In genomic region chr1:92095868-92096267, GRCh38 we compare ENCODE assay signal across 24 cellular contexts. TPM values are rescaled to one million over a fixed set of nuclear protein-coding genes. Genes with fewer than 3 reads are reported as not detected.
DNase-seq lines count a peak whose midpoint lies in the region; ATAC-seq and TF ChIP-seq lines count a peak whose summit lies in the region.
"Had no signal": no experiment of that assay in that cellular context is flagged by ENCODE, and none has a peak within 500 bp of the region (broad histone marks: within the 10 kb centered on the region; RNA-seq: fewer than 3 reads in every experiment).

No MANE protein-coding gene starts in this region.

- no peaks in the 10 kb centered on the region for H3K79me1 ChIP-seq in IMR-90 (ENCODE audit: low read depth in 1 of 2, low read length in 2 of 2)

- H3K27ac Mint-ChIP-seq in MCF 10A (ENCODE audit: low read depth, unreplicated experiment), result peak overlapping the region; percentile 52
- peak overlapping the region; percentile 9 for H3K27ac Mint-ChIP-seq in central memory CD8-positive, alpha-beta T cell (ENCODE audit: low read depth)
- H3K27ac Mint-ChIP-seq: CD4-positive, CD25-positive, alpha-beta regulatory T cell; IgD-negative memory B cell had no signal

- H3K9me1 ChIP-seq in IMR-90 (ENCODE audit: insufficient read depth, low read length), result no peaks in the 10 kb centered on the region

- no peak overlapping the region for H3K14ac ChIP-seq in IMR-90 (replicated peaks; ENCODE audit: low read depth, low read length)

- no peak overlapping the region for H2AK5ac ChIP-seq in IMR-90 (ENCODE audit: low read depth, low read length)

- H3K36me3 ChIP-seq in breast epithelium (no peaks in the 10 kb centered on the region), IMR-90 (ENCODE audit: control insufficient read depth, insufficient read depth, low read length) (no peaks in the 10 kb centered on the region), neutrophil (no peaks in the 10 kb centered on the region)
- H3K36me3 ChIP-seq: BE2C, Peyer's patch had no signal

- DNase-seq in MCF 10A (ENCODE audit: unreplicated experiment) (no peak), breast epithelium (ENCODE audit: low spot score in 2 of 2) (no peak), IMR-90 (no peak), dedifferentiated amniotic fluid mesenchymal stem cell (ENCODE audit: extremely low spot score) (no peak)
- no peak for DNase-seq in central memory CD8-positive, alpha-beta T cell (ENCODE audit: low spot score in 2 of 2)
- no peak for DNase-seq in activated CD4-positive, CD25-positive, alpha-beta regulatory T cell treated with anti-CD3 and anti-CD28 coated beads, Interleukin-2, amount 50 U/mL, for 72 hours
- DNase-seq: BE2C; CD4-positive, CD25-positive, alpha-beta regulatory T cell; EL; GOT3; Karpas-422; NCI-H1105; NCI-H146; NCI-H2029; NCI-H226; NCI-H510A treated with DMSO at 0.1 percent for 48 hours; NCI-H748 treated with DMSO at 0.1 percent for 48 hours; Peyer's patch had no signal

- no peak overlapping the region for H3K9ac ChIP-seq in IMR-90 (ENCODE audit: low read depth, low read length)

- H3K27me3 Mint-ChIP-seq in MCF 10A (ENCODE audit: insufficient read depth, unreplicated experiment), result no peaks in the 10 kb centered on the region
- no peaks in the 10 kb centered on the region for H3K27me3 Mint-ChIP-seq in central memory CD8-positive, alpha-beta T cell
- H3K27me3 Mint-ChIP-seq: CD4-positive, CD25-positive, alpha-beta regulatory T cell had no signal

- H3K56ac ChIP-seq in IMR-90 (ENCODE audit: extremely low read depth, insufficient read depth, low read length), result no peak overlapping the region

- H4K20me1 ChIP-seq in IMR-90 (ENCODE audit: insufficient read depth, low read length), result no peaks in the 10 kb centered on the region; the same call in 1 of the 2 replicates

- H3K27ac ChIP-seq in breast epithelium (no peak overlapping the region), IMR-90 (ENCODE audit: insufficient read depth, low read length) (no peak overlapping the region), neutrophil (peak overlapping the region; percentile 64)
- H3K27ac ChIP-seq: A549, Peyer's patch had no signal

- CTCF ChIA-PET in MCF 10A (lab: Yijun Ruan, JAX) (no interaction called here), IMR-90 (lab: Yijun Ruan, JAX) (interaction anchor here (0.6 kb wide), 1 partner anchor 418 kb away, joined by 3 read pairs; no protein-coding TSS in a partner anchor)

- H3K27me3 ChIP-seq in breast epithelium (no peaks in the 10 kb centered on the region), IMR-90 (ENCODE audit: control insufficient read depth, insufficient read depth, low read length) (no peaks in the 10 kb centered on the region), neutrophil (no peaks in the 10 kb centered on the region)
- H3K27me3 ChIP-seq: BE2C, Peyer's patch had no signal

- no peak overlapping the region for H2BK15ac ChIP-seq in IMR-90 (ENCODE audit: low read depth, low read length)

- no peak overlapping the region for H3K23ac ChIP-seq in IMR-90 (ENCODE audit: low read depth, low read length)

- no peak overlapping the region for H3K4ac ChIP-seq in IMR-90 (ENCODE audit: low read depth, low read length)

- no TSS peak for BruUV-seq in MCF 10A (replicated peaks; lab: Mats Ljungman, UMichigan)
- BruUV-seq in IMR-90 (replicated peaks; lab: Mats Ljungman, UMichigan), result no TSS peak

- no peak overlapping the region for H2BK120ac ChIP-seq in IMR-90 (ENCODE audit: low read depth, low read length)

- no peaks in the 10 kb centered on the region for H3K9me3 ChIP-seq in breast epithelium
- no peaks in the 10 kb centered on the region for H3K9me3 ChIP-seq in IMR-90 (ENCODE audit: control insufficient read depth, insufficient read depth, low read length)
- H3K9me3 ChIP-seq in neutrophil, result no peaks in the 10 kb centered on the region
- H3K9me3 ChIP-seq: A549, BE2C, Peyer's patch had no signal

- H4K8ac ChIP-seq in IMR-90 (ENCODE audit: low read depth in 2 of 2, low read length in 2 of 2), result no peak overlapping the region

- H3K4me3 ChIP-seq in breast epithelium (no peak overlapping the region), IMR-90 (ENCODE audit: insufficient read depth, low read depth, low read length) (no peak overlapping the region), neutrophil (ENCODE audit: low read depth in 1 of 2, low read length in 1 of 2) (no peak overlapping the region)
- H3K4me3 ChIP-seq: A549, Peyer's patch had no signal

- POLR2A ChIA-PET in MCF 10A (lab: Yijun Ruan, JAX), result interaction anchor here (0.6 kb wide), 1 partner anchor 9 kb away, joined by 3 read pairs; no protein-coding TSS in a partner anchor
- POLR2A ChIA-PET in IMR-90 (lab: Charles Lee; ENCODE audit: unreplicated experiment), result no interaction called here

- H2BK20ac ChIP-seq in IMR-90 (ENCODE audit: low read depth, low read length), result no peak overlapping the region

- no peak overlapping the region for H2AK9ac ChIP-seq in IMR-90 (replicated peaks; ENCODE audit: low read depth, low read length, poor library complexity)

- no peak overlapping the region for H3K4me3 Mint-ChIP-seq in MCF 10A (ENCODE audit: unreplicated experiment)
- H3K4me3 Mint-ChIP-seq in central memory CD8-positive, alpha-beta T cell, result no peak overlapping the region
- H3K4me3 Mint-ChIP-seq: CD4-positive, CD25-positive, alpha-beta regulatory T cell; IgD-negative memory B cell had no signal

- H3K4me1 ChIP-seq in breast epithelium (no peaks in the 10 kb centered on the region), IMR-90 (ENCODE audit: control insufficient read depth, insufficient read depth, low read length) (no peaks in the 10 kb centered on the region), neutrophil (ENCODE audit: control insufficient read depth in 1 of 2, insufficient read depth in 1 of 2, low read depth in 1 of 2, low read length in 1 of 2) (peaks cover 12% of the 10 kb centered on the region in 2 experiments)
- H3K4me1 ChIP-seq: A549, BE2C, Peyer's patch had no signal

- H3K18ac ChIP-seq in IMR-90 (ENCODE audit: low read depth, low read length), result no peak overlapping the region

- TF ChIP-seq RAD21 in IMR-90 (IDR thresholded peaks at IDR 0.05; ENCODE audit: low read length), result no peak

- no peak overlapping the region for H2AFZ ChIP-seq in IMR-90 (replicated peaks; ENCODE audit: low read length, poor library complexity)

- WGBS in IMR-90 (ENCODE audit: extremely low coverage in 2 of 2, insufficient read length in 1 of 2), 2 experiments, result 91% methylated on average over 4 of the region's 5 CpGs; no CpG with 5 or more reads in 1 of the 2 experiments

- no peak for TF ChIP-seq CTCF in MCF 10A (IDR thresholded peaks at IDR 0.05; ENCODE audit: unreplicated experiment)
- no peak for TF ChIP-seq CTCF in breast epithelium (IDR thresholded peaks at IDR 0.05)
- no peak for TF ChIP-seq CTCF in IMR-90 (conservative IDR thresholded peaks at IDR 0.05; ENCODE audit: low read depth, low read length)
- TF ChIP-seq CTCF in neutrophil (IDR thresholded peaks at IDR 0.05), result no peak

- H3K9me3 Mint-ChIP-seq in MCF 10A (ENCODE audit: unreplicated experiment), result peaks cover 8% of the 10 kb centered on the region
- no peaks in the 10 kb centered on the region for H3K9me3 Mint-ChIP-seq in central memory CD8-positive, alpha-beta T cell
- H3K9me3 Mint-ChIP-seq: IgD-negative memory B cell had no signal

- intact Hi-C loops in MCF 10A (cut with micrococcal nuclease), result no loop called here
- intact Hi-C loops in breast epithelium (cut with DNase I; ENCODE audit: low total_unique reads), result no loop called here
- intact Hi-C loops in IMR-90 (cut with micrococcal nuclease), result no loop called here

- H3K36me3 Mint-ChIP-seq in MCF 10A (ENCODE audit: insufficient read depth, unreplicated experiment), result no peaks in the 10 kb centered on the region
- H3K36me3 Mint-ChIP-seq in central memory CD8-positive, alpha-beta T cell (ENCODE audit: insufficient read depth), result peaks cover 3% of the 10 kb centered on the region

- H4K5ac ChIP-seq in IMR-90 (ENCODE audit: low read depth, low read length), result no peak overlapping the region

- in situ Hi-C loops in IMR-90 (cut with MboI; ENCODE audit: low sequenced_read_pairs), result no loop called here

- no peak overlapping the region for H2BK5ac ChIP-seq in IMR-90 (ENCODE audit: low read depth, low read length, poor library complexity, severe bottlenecking)

- H3K4me2 ChIP-seq in IMR-90 (ENCODE audit: low read depth, low read length), result no peak overlapping the region
- H3K4me2 ChIP-seq: A549 had no signal

- TF ChIP-seq POLR2A in breast epithelium (IDR thresholded peaks at IDR 0.05) (no peak), IMR-90 (IDR thresholded peaks at IDR 0.05; ENCODE audit: low read depth, low read length) (no peak)

- ATAC-seq in IMR-90 (ENCODE audit: low read depth), result no peak
- no peak for ATAC-seq in central memory CD8-positive, alpha-beta T cell (replicated peaks; ENCODE audit: extremely low read depth, poor library complexity, severe bottlenecking)
- ATAC-seq: A549, HCT116 had no signal

- dilution Hi-C loops in IMR-90 (cut with HindIII; ENCODE audit: low sequenced_read_pairs, unreplicated experiment), result no loop called here

- H4K91ac ChIP-seq in IMR-90 (ENCODE audit: insufficient read depth, low read depth, low read length), result no peak overlapping the region

- H3K4me1 Mint-ChIP-seq in MCF 10A (ENCODE audit: insufficient read depth, unreplicated experiment), result peaks cover 11% of the 10 kb centered on the region
- peaks cover 10% of the 10 kb centered on the region for H3K4me1 Mint-ChIP-seq in central memory CD8-positive, alpha-beta T cell
- H3K4me1 Mint-ChIP-seq: IgD-negative memory B cell had no signal

TF ChIP-seq in IMR-90, 13 proteins besides CTCF, POLR2A, EP300 and RAD21:
- no peak for TF ChIP-seq ELK1 (IDR thresholded peaks at IDR 0.05; ENCODE audit: borderline replicate concordance, low read depth, low read length)
- TF ChIP-seq CEBPB (IDR thresholded peaks at IDR 0.05; ENCODE audit: low read depth, low read length), result peak; percentile 37

RNA-seq across cellular contexts. Expression of gene BTBD8, which starts 15.7 kb away (rescaled TPM):
- total RNA-seq in MCF 10A (2022) (1.8 and 2.2 TPM in 2 replicates), breast epithelium (10 to 100 TPM in 1 of 3 donors, 1 to 10 TPM in 2; 7.2 to 12.6 (median 7.5) TPM), IMR-90 (2012; rRNA removed) (2.0 and 3.6 TPM in 2 replicates)
- polyA plus RNA-seq in IMR-90 (2012; rRNA removed), result 0.62 and 0.94 TPM in 2 replicates
- polyA plus RNA-seq in IMR-90 (2012; cell fraction: cytosol; rRNA removed), result 0.16 and 0.24 TPM in 2 replicates
- 0.33 and 2.4 TPM in 2 replicates for polyA plus RNA-seq in IMR-90 (2012; cell fraction: nucleus; rRNA removed; ENCODE audit: low replicate concordance)

RNA-seq across cellular contexts. Expression of gene SETSIP, which starts 20.7 kb away (rescaled TPM):
- not detected in 2 replicates for total RNA-seq in MCF 10A (2022)
- not detected for total RNA-seq in breast epithelium
- total RNA-seq in IMR-90 (2012; rRNA removed), result not detected in 2 replicates
- not detected in 2 replicates for polyA plus RNA-seq in IMR-90 (2012; rRNA removed)
- polyA plus RNA-seq in IMR-90 (2012; cell fraction: cytosol; rRNA removed), result not detected in 2 replicates
- polyA plus RNA-seq in IMR-90 (2012; cell fraction: nucleus; rRNA removed; ENCODE audit: low replicate concordance), result not detected in 2 replicates
- total RNA-seq: CD4-positive, CD25-positive, alpha-beta regulatory T cell; M059J; Peyer's patch; SK-MEL-5 had no signal
- polyA plus RNA-seq: CD4-positive, CD25-positive, alpha-beta regulatory T cell; IgD-negative memory B cell had no signal
